In the genomic region with DNA sequence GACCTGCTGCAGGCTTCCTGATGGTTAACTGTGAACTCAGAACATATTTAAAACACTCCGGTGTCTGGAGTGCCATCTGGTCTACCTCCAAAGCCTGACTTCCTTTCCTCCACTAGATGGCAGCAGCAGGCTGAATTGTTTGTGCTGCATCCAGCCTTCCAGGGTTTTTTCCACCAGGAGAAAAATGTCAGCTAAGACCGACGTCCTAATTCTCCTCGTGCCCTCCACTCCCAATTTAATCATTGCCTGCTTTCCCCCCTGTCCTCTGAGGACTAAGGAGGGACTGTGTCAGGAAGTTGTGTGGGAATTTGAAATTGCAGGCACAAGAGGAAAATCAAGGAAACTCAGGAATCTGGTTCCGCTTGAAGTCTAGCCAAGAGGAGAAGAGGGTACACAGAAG, we compare ENCODE assay signal across 8 cellular contexts.
DNase-seq lines count a peak whose midpoint lies in the region; ATAC-seq, FAIRE-seq and TF ChIP-seq lines count a peak whose summit lies in the region.

No MANE protein-coding gene starts in this region.

- no peaks in the 10 kb centered on the region for H3K9me3 ChIP-seq in OCI-LY7 (ENCODE audit: low read length)
- no peaks in the 10 kb centered on the region for H3K9me3 ChIP-seq in neural cell (ENCODE audit: low read length)
- no peaks in the 10 kb centered on the region for H3K9me3 ChIP-seq in upper lobe of left lung

- peak; percentile 79 for TF ChIP-seq RAD21 in neural cell (conservative IDR thresholded peaks at IDR 0.05)

- in situ Hi-C loops in Caki2 (cut with HindIII; ENCODE audit: low pct_unique_long_range_greater_than_20kb, low sequenced_read_pairs), result loop anchor here (25.0 kb wide), 1 partner anchor 122 kb away; no protein-coding TSS in a partner anchor

- no peaks in the 10 kb centered on the region for H3K27me3 ChIP-seq in neural cell (ENCODE audit: insufficient read depth, low read depth, low read length)
- H3K27me3 ChIP-seq in upper lobe of left lung, result no peaks in the 10 kb centered on the region

- no peak overlapping the region for H3K9ac ChIP-seq in neural cell (ENCODE audit: low read length)

- no peak overlapping the region for H3K27ac ChIP-seq in OCI-LY7 (ENCODE audit: low read depth, low read length, poor library complexity, severe bottlenecking)
- no peak overlapping the region for H3K27ac ChIP-seq in neural cell (ENCODE audit: low read length)
- no peak overlapping the region for H3K27ac ChIP-seq in upper lobe of left lung

- no TSS peak for BruUV-seq in OCI-LY7 (replicated peaks; lab: Mats Ljungman, UMichigan)

- peak; percentile 62 to 82 for ATAC-seq in upper lobe of left lung (ENCODE audit: low FRiP score in 2 of 2)
- ATAC-seq in HG03196 (IDR thresholded peaks at IDR 0.05; ENCODE audit: unreplicated experiment), result no peak

- H3K4me3 ChIP-seq in OCI-LY7 (ENCODE audit: low read depth, low read length, poor library complexity, severe bottlenecking) (no peak overlapping the region), fibroblast of pulmonary artery (replicated peaks; ENCODE audit: low read depth, low read length) (no peak overlapping the region), neural cell (ENCODE audit: low read length) (no peak overlapping the region), upper lobe of left lung (no peak overlapping the region)

- no peak for FAIRE-seq in HTR-8/SVneo (lab: Jason Lieb, UNC)

- TF ChIP-seq POLR2A in upper lobe of left lung (IDR thresholded peaks at IDR 0.05), result no peak

- intact Hi-C loops in OCI-LY7 (cut with micrococcal nuclease; ENCODE audit: unreplicated experiment), result loop anchor here (1.0 kb wide), 1 partner anchor 124 kb away; no protein-coding TSS in a partner anchor

- H3K36me3 ChIP-seq in OCI-LY7 (ENCODE audit: insufficient read depth, low read length) (no peaks in the 10 kb centered on the region), neural cell (ENCODE audit: insufficient read depth, low read length) (no peaks in the 10 kb centered on the region), upper lobe of left lung (no peaks in the 10 kb centered on the region)

- peak; percentile 91 for TF ChIP-seq CTCF in OCI-LY7 (conservative IDR thresholded peaks at IDR 0.05; ENCODE audit: low read length)
- peak; percentile 86 for TF ChIP-seq CTCF in fibroblast of pulmonary artery (IDR thresholded peaks at IDR 0.05; ENCODE audit: low read length, missing control alignments)
- peak; percentile 88 for TF ChIP-seq CTCF in neural cell (IDR thresholded peaks at IDR 0.05; ENCODE audit: poor library complexity, severe bottlenecking)
- TF ChIP-seq CTCF in upper lobe of left lung (IDR thresholded peaks at IDR 0.05), result peak; percentile 71 to 90 (median 81)

- TF ChIP-seq EP300 in neural cell (conservative IDR thresholded peaks at IDR 0.05; ENCODE audit: poor library complexity, severe bottlenecking) (no peak), upper lobe of left lung (IDR thresholded peaks at IDR 0.05) (no peak)

- H3K4me1 ChIP-seq in OCI-LY7 (ENCODE audit: insufficient read depth, low read length, poor library complexity, severe bottlenecking) (no peaks in the 10 kb centered on the region), upper lobe of left lung (peaks cover 0 to 3% (median 0%) of the 10 kb centered on the region in 4 donors)

- CTCF ChIA-PET in OCI-LY7 (lab: Charles Lee; ENCODE audit: unreplicated experiment), result no interaction called here

- DNase-seq in Caki2 (ENCODE audit: low read depth) (peak; percentile 47), HTR-8/SVneo (ENCODE audit: insufficient read length, low spot score) (peak; percentile 80), OCI-LY7 (ENCODE audit: low spot score) (peak; percentile 52), activated T-helper 1 cell treated with Interleukin-2 at 50 U/mL for 16 hours (ENCODE audit: low read depth) (peak; percentile 10), fibroblast of pulmonary artery (ENCODE audit: low read depth) (peak; percentile 83), upper lobe of left lung (peak in 1 of 2 donors; percentile 73)

- 17 to 19% methylated on average over 5 of the region's 5 CpGs for WGBS in upper lobe of left lung, 2 donors

- no peak overlapping the region for H3K4me2 ChIP-seq in OCI-LY7 (ENCODE audit: low read length)
- no peak overlapping the region for H3K4me2 ChIP-seq in neural cell (ENCODE audit: low read length)

- H4K20me1 ChIP-seq in OCI-LY7 (ENCODE audit: insufficient read depth, low read length) (no peaks in the 10 kb centered on the region), neural cell (ENCODE audit: insufficient read depth) (no peaks in the 10 kb centered on the region)

- no peaks in the 10 kb centered on the region for H3F3A ChIP-seq in neural cell (ENCODE audit: insufficient read depth, low read length, poor library complexity, severe bottlenecking)

- no peaks in the 10 kb centered on the region for H3K9me2 ChIP-seq in OCI-LY7 (ENCODE audit: insufficient read depth, low read length)
- no peaks in the 10 kb centered on the region for H3K9me2 ChIP-seq in neural cell (ENCODE audit: insufficient read depth, low read length)

- no peak overlapping the region for H2AFZ ChIP-seq in OCI-LY7 (ENCODE audit: low read length)
- H2AFZ ChIP-seq in neural cell (ENCODE audit: low read depth, low read length), result no peak overlapping the region

- H3K79me2 ChIP-seq in OCI-LY7 (ENCODE audit: insufficient read depth, low read depth, low read length), result no peaks in the 10 kb centered on the region
- H3K79me2 ChIP-seq in neural cell (replicated peaks; ENCODE audit: insufficient read depth, low read length), result no peaks in the 10 kb centered on the region

- POLR2A ChIA-PET in OCI-LY7 (lab: Charles Lee), result no interaction called here

TF ChIP-seq in neural cell, 6 proteins besides CTCF, POLR2A, EP300 and RAD21:
- TF ChIP-seq, protein P1, sequence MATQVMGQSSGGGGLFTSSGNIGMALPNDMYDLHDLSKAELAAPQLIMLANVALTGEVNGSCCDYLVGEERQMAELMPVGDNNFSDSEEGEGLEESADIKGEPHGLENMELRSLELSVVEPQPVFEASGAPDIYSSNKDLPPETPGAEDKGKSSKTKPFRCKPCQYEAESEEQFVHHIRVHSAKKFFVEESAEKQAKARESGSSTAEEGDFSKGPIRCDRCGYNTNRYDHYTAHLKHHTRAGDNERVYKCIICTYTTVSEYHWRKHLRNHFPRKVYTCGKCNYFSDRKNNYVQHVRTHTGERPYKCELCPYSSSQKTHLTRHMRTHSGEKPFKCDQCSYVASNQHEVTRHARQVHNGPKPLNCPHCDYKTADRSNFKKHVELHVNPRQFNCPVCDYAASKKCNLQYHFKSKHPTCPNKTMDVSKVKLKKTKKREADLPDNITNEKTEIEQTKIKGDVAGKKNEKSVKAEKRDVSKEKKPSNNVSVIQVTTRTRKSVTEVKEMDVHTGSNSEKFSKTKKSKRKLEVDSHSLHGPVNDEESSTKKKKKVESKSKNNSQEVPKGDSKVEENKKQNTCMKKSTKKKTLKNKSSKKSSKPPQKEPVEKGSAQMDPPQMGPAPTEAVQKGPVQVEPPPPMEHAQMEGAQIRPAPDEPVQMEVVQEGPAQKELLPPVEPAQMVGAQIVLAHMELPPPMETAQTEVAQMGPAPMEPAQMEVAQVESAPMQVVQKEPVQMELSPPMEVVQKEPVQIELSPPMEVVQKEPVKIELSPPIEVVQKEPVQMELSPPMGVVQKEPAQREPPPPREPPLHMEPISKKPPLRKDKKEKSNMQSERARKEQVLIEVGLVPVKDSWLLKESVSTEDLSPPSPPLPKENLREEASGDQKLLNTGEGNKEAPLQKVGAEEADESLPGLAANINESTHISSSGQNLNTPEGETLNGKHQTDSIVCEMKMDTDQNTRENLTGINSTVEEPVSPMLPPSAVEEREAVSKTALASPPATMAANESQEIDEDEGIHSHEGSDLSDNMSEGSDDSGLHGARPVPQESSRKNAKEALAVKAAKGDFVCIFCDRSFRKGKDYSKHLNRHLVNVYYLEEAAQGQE (IDR thresholded peaks at IDR 0.05; ENCODE audit: borderline replicate concordance), result no peak
- TF ChIP-seq POLR2AphosphoS5 (IDR thresholded peaks at IDR 0.05) (no peak), MXI1 (conservative IDR thresholded peaks at IDR 0.05; ENCODE audit: poor library complexity, severe bottlenecking) (no peak), SMC3 (conservative IDR thresholded peaks at IDR 0.05; ENCODE audit: poor library complexity) (peak; percentile 77)
